Comparison of ENCODE assay signal across 22 cellular contexts in genomic region chr15:82548700-82549099, GRCh38. TPM values are rescaled to one million over a fixed set of nuclear protein-coding genes. Genes with fewer than 3 reads are reported as not detected.
DNase-seq lines count a peak whose midpoint lies in the region; ATAC-seq lines count a peak whose summit lies in the region.
"Had no signal": no experiment of that assay in that cellular context is flagged by ENCODE, and none has a peak within 500 bp of the region (broad histone marks: within the 10 kb centered on the region; RNA-seq: fewer than 3 reads in every experiment).

No MANE protein-coding gene starts in this region.

- no peak overlapping the region for H3K27ac Mint-ChIP-seq in activated T-helper 17 cell treated with anti-CD3 and anti-CD28 coated beads, Interleukin-2, amount 50 U/mL, for 72 hours
- peak overlapping the region; percentile 33 for H3K27ac Mint-ChIP-seq in stimulated activated naive B cell treated with anti-CD40 and anti-IgM and Interleukin-4, amounts not matched to agents 10 μg/mL and 1 μg/mL and 100 μg/mL, for 72 hours
- H3K27ac Mint-ChIP-seq: activated CD4-positive, alpha-beta T cell treated with anti-CD3 and anti-CD28 coated beads, Interleukin-2, amount 10 ng/mL, durations not matched to agents 7 days and 5 days; activated naive CD4-positive, alpha-beta T cell treated with anti-CD3 and anti-CD28 coated beads, Interleukin-2, amount 50 U/mL, for 24 hours; T-cell had no signal

- peak; percentile 22 to 48 for DNase-seq in activated T-cell treated with anti-CD3 and anti-CD28 coated beads, Interleukin-2, amount 50 U/mL, for 48 hours
- no peak for DNase-seq in activated T-cell treated with anti-CD3 and anti-CD28 coated beads for 4 hours
- DNase-seq in stimulated activated naive B cell treated with anti-CD40 and anti-IgM and Interleukin-4, amounts not matched to agents 10 μg/mL and 1 μg/mL and 100 μg/mL, for 72 hours = peak; percentile 30
- DNase-seq in stimulated activated CD4-positive, alpha-beta T cell treated with anti-CD3 and anti-CD28 coated beads, Interleukin-1b, Interleukin-23, amount 100 ng/mL, for 48 hours = no peak
- DNase-seq in NCI-H2196 (lab: John Stamatoyannopoulos, UW; ENCODE audit: unreplicated experiment) = no peak
- DNase-seq: activated CD4-positive, alpha-beta T cell treated with anti-CD3 and anti-CD28 coated beads, Interleukin-2, amount 10 ng/mL, durations not matched to agents 7 days and 5 days; C1 segment of cervical spinal cord; effector CD8-positive, alpha-beta T cell; MM.1S; NCI-H1436; NCI-H2171 treated with DMSO at 0.1 percent for 48 hours; NCI-H748 treated with DMSO at 0.1 percent for 48 hours; PC-3; psoas muscle; SHP77 treated with DMSO at 0.1 percent for 48 hours; stimulated activated CD4-positive, alpha-beta T cell treated with anti-CD3 and anti-CD28 coated beads, Interleukin-4, amount 100 ng/mL, for 4 hours; T-cell; uterus had no signal

- H3K4me3 Mint-ChIP-seq in activated T-helper 17 cell treated with anti-CD3 and anti-CD28 coated beads, Interleukin-2, amount 50 U/mL, for 72 hours = no peak overlapping the region
- H3K4me3 Mint-ChIP-seq in stimulated activated naive B cell treated with anti-CD40 and anti-IgM and Interleukin-4, amounts not matched to agents 10 μg/mL and 1 μg/mL and 100 μg/mL, for 72 hours = peak overlapping the region in 1 of 2 donors; percentile 28
- H3K4me3 Mint-ChIP-seq: activated CD4-positive, alpha-beta T cell treated with anti-CD3 and anti-CD28 coated beads, Interleukin-2, amount 10 ng/mL, durations not matched to agents 7 days and 5 days; activated naive CD4-positive, alpha-beta T cell treated with anti-CD3 and anti-CD28 coated beads, Interleukin-2, amount 50 U/mL, for 24 hours; T-cell had no signal

- no peaks in the 10 kb centered on the region for H3K36me3 Mint-ChIP-seq in activated T-helper 17 cell treated with anti-CD3 and anti-CD28 coated beads, Interleukin-2, amount 50 U/mL, for 72 hours (ENCODE audit: low read depth)
- no peaks in the 10 kb centered on the region for H3K36me3 Mint-ChIP-seq in stimulated activated naive B cell treated with anti-CD40 and anti-IgM and Interleukin-4, amounts not matched to agents 10 μg/mL and 1 μg/mL and 100 μg/mL, for 72 hours
- H3K36me3 Mint-ChIP-seq: activated naive CD4-positive, alpha-beta T cell treated with anti-CD3 and anti-CD28 coated beads, Interleukin-2, amount 50 U/mL, for 24 hours; T-cell had no signal

- ATAC-seq in HG02610 (IDR thresholded peaks at IDR 0.05; ENCODE audit: unreplicated experiment) (peak; percentile 53), GM21786 (IDR thresholded peaks at IDR 0.05; ENCODE audit: unreplicated experiment) (no peak)
- ATAC-seq in activated T-helper 17 cell treated with anti-CD3 and anti-CD28 coated beads, Interleukin-2, amount 50 U/mL, for 72 hours (replicated peaks) = peak; percentile 93
- ATAC-seq in stimulated activated naive B cell treated with anti-CD40 and anti-IgM and Interleukin-4, amounts not matched to agents 10 μg/mL and 1 μg/mL and 100 μg/mL, for 72 hours (replicated peaks) = peak; percentile 75 to 81
- ATAC-seq: PC-3, psoas muscle, T-cell had no signal

- peaks cover 4% of the 10 kb centered on the region for H3K4me1 Mint-ChIP-seq in activated T-helper 17 cell treated with anti-CD3 and anti-CD28 coated beads, Interleukin-2, amount 50 U/mL, for 72 hours
- H3K4me1 Mint-ChIP-seq in stimulated activated naive B cell treated with anti-CD40 and anti-IgM and Interleukin-4, amounts not matched to agents 10 μg/mL and 1 μg/mL and 100 μg/mL, for 72 hours = peaks cover 30 to 38% of the 10 kb centered on the region in 2 donors
- H3K4me1 Mint-ChIP-seq: activated CD4-positive, alpha-beta T cell treated with anti-CD3 and anti-CD28 coated beads, Interleukin-2, amount 10 ng/mL, durations not matched to agents 7 days and 5 days; activated naive CD4-positive, alpha-beta T cell treated with anti-CD3 and anti-CD28 coated beads, Interleukin-2, amount 50 U/mL, for 24 hours; T-cell had no signal

- peaks cover 13% of the 10 kb centered on the region for H3K27me3 Mint-ChIP-seq in activated T-helper 17 cell treated with anti-CD3 and anti-CD28 coated beads, Interleukin-2, amount 50 U/mL, for 72 hours
- peaks cover 34 to 55% of the 10 kb centered on the region in 2 donors for H3K27me3 Mint-ChIP-seq in stimulated activated naive B cell treated with anti-CD40 and anti-IgM and Interleukin-4, amounts not matched to agents 10 μg/mL and 1 μg/mL and 100 μg/mL, for 72 hours
- H3K27me3 Mint-ChIP-seq: activated naive CD4-positive, alpha-beta T cell treated with anti-CD3 and anti-CD28 coated beads, Interleukin-2, amount 50 U/mL, for 24 hours had no signal

- no peaks in the 10 kb centered on the region for H3K9me3 Mint-ChIP-seq in activated T-helper 17 cell treated with anti-CD3 and anti-CD28 coated beads, Interleukin-2, amount 50 U/mL, for 72 hours
- no peaks in the 10 kb centered on the region for H3K9me3 Mint-ChIP-seq in stimulated activated naive B cell treated with anti-CD40 and anti-IgM and Interleukin-4, amounts not matched to agents 10 μg/mL and 1 μg/mL and 100 μg/mL, for 72 hours
- H3K9me3 Mint-ChIP-seq: activated CD4-positive, alpha-beta T cell treated with anti-CD3 and anti-CD28 coated beads, Interleukin-2, amount 10 ng/mL, durations not matched to agents 7 days and 5 days; activated naive CD4-positive, alpha-beta T cell treated with anti-CD3 and anti-CD28 coated beads, Interleukin-2, amount 50 U/mL, for 24 hours; T-cell had no signal

RNA-seq across cellular contexts. Expression of gene RPS17, which starts 8.4 kb away (rescaled TPM):
- total RNA-seq in activated T-helper 17 cell treated with anti-CD3 and anti-CD28 coated beads, Interleukin-2, amount 50 U/mL, for 72 hours = 1,000 to 10,000 TPM; 2,918 to 3,433 TPM

Comparison
In these comparisons a context has a peak if more than half of its experiments do, and no peak if none do; other contexts are left out.
1. DNase-seq: peak in activated T-cell treated with anti-CD3 and anti-CD28 coated beads, Interleukin-2, amount 50 U/mL, for 48 hours (2 of 2) and stimulated activated naive B cell treated with anti-CD40 and anti-IgM and Interleukin-4, amounts not matched to agents 10 μg/mL and 1 μg/mL and 100 μg/mL, for 72 hours (single experiment); none in activated T-cell treated with anti-CD3 and anti-CD28 coated beads for 4 hours (single experiment), stimulated activated CD4-positive, alpha-beta T cell treated with anti-CD3 and anti-CD28 coated beads, Interleukin-1b, Interleukin-23, amount 100 ng/mL, for 48 hours (single experiment) and NCI-H2196 (single experiment).